ENCODE assay signal across 1 cellular context in the genomic region with DNA sequence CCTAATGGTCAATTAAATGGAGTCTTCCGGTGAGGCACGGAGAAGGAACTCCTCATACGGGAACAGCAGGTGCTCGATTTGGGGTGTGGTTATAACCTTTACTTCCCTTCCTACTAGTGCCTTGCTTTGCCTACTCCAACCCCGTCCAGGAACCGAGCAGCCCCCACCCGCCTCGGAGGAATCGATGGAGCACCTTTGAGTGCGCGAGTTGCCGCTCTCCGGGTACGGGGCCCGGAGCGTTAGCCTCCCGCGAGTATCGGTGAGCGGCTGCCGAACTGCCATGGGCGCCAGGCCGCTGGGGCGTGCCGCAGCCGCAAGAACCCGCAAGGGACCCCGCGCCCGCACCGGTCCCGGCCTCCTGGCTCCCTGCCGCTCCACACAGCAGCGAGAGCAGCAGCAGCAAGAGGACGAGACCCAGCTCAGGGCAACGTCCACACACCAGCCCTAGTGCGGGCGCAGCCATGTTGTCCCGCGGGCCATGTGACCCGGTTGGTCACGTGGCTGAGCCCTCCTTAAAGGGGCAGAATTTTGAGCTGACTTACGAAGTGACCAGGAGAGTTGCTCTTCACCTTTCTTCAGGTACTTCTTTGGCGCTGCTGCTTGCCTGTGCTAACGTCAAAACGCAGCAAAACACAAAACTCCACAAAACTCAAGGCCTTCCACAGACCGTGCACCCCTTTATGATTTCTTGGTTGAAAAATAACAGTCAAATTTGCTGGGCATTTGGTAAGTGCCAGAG.
TF ChIP-seq lines count a peak whose summit lies in the region.

A gene (minus strand): TSS at position 487 of the 739 bp plus-strand sequence. CDS start 24 bp downstream, at position 463.

TF ChIP-seq in K562, 482 proteins besides CTCF, POLR2A, EP300 and RAD21 (continued from another document and continues in another):
- TF ChIP-seq, protein P1, sequence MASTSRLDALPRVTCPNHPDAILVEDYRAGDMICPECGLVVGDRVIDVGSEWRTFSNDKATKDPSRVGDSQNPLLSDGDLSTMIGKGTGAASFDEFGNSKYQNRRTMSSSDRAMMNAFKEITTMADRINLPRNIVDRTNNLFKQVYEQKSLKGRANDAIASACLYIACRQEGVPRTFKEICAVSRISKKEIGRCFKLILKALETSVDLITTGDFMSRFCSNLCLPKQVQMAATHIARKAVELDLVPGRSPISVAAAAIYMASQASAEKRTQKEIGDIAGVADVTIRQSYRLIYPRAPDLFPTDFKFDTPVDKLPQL (IDR thresholded peaks at IDR 0.05; ENCODE audit: extremely low read depth, insufficient read length): no peak
- TF ChIP-seq ZSCAN32 (CRISPR knock-in tag; IDR thresholded peaks at IDR 0.05) (no peak), ZNF551 (CRISPR knock-in tag; IDR thresholded peaks at IDR 0.05) (no peak), ZNF232 (CRISPR knock-in tag; IDR thresholded peaks at IDR 0.05) (no peak; the same call in 1 of the 2 replicates), HDAC2 (IDR thresholded peaks at IDR 0.05) (peak; percentile 98), BCL6 (CRISPR knock-in tag; IDR thresholded peaks at IDR 0.05) (no peak), SIN3B (IDR thresholded peaks at IDR 0.05; ENCODE audit: low read depth) (peak; percentile 100), SRSF1 (IDR thresholded peaks at IDR 0.05; ENCODE audit: low read depth, low read length) (no peak), ZNF668 (CRISPR knock-in tag; IDR thresholded peaks at IDR 0.05) (no peak), ZNF184 (CRISPR knock-in tag; IDR thresholded peaks at IDR 0.05) (no peak), EP400 (IDR thresholded peaks at IDR 0.05) (peak; percentile 93), SRSF9 (IDR thresholded peaks at IDR 0.05; ENCODE audit: borderline replicate concordance, low read depth, low read length) (no peak), TAL1 (IDR thresholded peaks at IDR 0.05) (no peak), ZNF586 (CRISPR knock-in tag; conservative IDR thresholded peaks at IDR 0.05) (no peak), TAF15 (IDR thresholded peaks at IDR 0.05; ENCODE audit: low read depth, low read length) (no peak), BRCA1 (IDR thresholded peaks at IDR 0.05) (no peak), BRCA1 (CRISPR knock-in tag; IDR thresholded peaks at IDR 0.05) (0 out of 2 replicates have a peak, but pooled peaks have one; percentile 88), ETS2 (tag; IDR thresholded peaks at IDR 0.05; ENCODE audit: borderline replicate concordance, poor library complexity, severe bottlenecking) (no peak), TEAD2 (tag; IDR thresholded peaks at IDR 0.05) (no peak), NFXL1 (CRISPR knock-in tag; IDR thresholded peaks at IDR 0.05) (no peak), ZBTB8A (IDR thresholded peaks at IDR 0.05; ENCODE audit: partially characterized antibody) (no peak), ZNF121 (CRISPR knock-in tag; conservative IDR thresholded peaks at IDR 0.05) (no peak), STAT5A (IDR thresholded peaks at IDR 0.05; ENCODE audit: borderline replicate concordance, low read length) (peak; percentile 36; the same call in 1 of the 2 replicates)
- TF ChIP-seq, protein P2, sequence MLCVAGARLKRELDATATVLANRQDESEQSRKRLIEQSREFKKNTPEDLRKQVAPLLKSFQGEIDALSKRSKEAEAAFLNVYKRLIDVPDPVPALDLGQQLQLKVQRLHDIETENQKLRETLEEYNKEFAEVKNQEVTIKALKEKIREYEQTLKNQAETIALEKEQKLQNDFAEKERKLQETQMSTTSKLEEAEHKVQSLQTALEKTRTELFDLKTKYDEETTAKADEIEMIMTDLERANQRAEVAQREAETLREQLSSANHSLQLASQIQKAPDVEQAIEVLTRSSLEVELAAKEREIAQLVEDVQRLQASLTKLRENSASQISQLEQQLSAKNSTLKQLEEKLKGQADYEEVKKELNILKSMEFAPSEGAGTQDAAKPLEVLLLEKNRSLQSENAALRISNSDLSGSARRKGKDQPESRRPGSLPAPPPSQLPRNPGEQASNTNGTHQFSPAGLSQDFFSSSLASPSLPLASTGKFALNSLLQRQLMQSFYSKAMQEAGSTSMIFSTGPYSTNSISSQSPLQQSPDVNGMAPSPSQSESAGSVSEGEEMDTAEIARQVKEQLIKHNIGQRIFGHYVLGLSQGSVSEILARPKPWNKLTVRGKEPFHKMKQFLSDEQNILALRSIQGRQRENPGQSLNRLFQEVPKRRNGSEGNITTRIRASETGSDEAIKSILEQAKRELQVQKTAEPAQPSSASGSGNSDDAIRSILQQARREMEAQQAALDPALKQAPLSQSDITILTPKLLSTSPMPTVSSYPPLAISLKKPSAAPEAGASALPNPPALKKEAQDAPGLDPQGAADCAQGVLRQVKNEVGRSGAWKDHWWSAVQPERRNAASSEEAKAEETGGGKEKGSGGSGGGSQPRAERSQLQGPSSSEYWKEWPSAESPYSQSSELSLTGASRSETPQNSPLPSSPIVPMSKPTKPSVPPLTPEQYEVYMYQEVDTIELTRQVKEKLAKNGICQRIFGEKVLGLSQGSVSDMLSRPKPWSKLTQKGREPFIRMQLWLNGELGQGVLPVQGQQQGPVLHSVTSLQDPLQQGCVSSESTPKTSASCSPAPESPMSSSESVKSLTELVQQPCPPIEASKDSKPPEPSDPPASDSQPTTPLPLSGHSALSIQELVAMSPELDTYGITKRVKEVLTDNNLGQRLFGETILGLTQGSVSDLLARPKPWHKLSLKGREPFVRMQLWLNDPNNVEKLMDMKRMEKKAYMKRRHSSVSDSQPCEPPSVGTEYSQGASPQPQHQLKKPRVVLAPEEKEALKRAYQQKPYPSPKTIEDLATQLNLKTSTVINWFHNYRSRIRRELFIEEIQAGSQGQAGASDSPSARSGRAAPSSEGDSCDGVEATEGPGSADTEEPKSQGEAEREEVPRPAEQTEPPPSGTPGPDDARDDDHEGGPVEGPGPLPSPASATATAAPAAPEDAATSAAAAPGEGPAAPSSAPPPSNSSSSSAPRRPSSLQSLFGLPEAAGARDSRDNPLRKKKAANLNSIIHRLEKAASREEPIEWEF (CRISPR knock-in tag; IDR thresholded peaks at IDR 0.05): no peak
- TF ChIP-seq, protein P3, sequence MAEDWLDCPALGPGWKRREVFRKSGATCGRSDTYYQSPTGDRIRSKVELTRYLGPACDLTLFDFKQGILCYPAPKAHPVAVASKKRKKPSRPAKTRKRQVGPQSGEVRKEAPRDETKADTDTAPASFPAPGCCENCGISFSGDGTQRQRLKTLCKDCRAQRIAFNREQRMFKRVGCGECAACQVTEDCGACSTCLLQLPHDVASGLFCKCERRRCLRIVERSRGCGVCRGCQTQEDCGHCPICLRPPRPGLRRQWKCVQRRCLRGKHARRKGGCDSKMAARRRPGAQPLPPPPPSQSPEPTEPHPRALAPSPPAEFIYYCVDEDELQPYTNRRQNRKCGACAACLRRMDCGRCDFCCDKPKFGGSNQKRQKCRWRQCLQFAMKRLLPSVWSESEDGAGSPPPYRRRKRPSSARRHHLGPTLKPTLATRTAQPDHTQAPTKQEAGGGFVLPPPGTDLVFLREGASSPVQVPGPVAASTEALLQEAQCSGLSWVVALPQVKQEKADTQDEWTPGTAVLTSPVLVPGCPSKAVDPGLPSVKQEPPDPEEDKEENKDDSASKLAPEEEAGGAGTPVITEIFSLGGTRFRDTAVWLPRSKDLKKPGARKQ (CRISPR knock-in tag; IDR thresholded peaks at IDR 0.05): no peak
- TF ChIP-seq, protein P4, sequence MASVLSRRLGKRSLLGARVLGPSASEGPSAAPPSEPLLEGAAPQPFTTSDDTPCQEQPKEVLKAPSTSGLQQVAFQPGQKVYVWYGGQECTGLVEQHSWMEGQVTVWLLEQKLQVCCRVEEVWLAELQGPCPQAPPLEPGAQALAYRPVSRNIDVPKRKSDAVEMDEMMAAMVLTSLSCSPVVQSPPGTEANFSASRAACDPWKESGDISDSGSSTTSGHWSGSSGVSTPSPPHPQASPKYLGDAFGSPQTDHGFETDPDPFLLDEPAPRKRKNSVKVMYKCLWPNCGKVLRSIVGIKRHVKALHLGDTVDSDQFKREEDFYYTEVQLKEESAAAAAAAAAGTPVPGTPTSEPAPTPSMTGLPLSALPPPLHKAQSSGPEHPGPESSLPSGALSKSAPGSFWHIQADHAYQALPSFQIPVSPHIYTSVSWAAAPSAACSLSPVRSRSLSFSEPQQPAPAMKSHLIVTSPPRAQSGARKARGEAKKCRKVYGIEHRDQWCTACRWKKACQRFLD (CRISPR knock-in tag; IDR thresholded peaks at IDR 0.05): peak; percentile 92
- TF ChIP-seq, protein P5, sequence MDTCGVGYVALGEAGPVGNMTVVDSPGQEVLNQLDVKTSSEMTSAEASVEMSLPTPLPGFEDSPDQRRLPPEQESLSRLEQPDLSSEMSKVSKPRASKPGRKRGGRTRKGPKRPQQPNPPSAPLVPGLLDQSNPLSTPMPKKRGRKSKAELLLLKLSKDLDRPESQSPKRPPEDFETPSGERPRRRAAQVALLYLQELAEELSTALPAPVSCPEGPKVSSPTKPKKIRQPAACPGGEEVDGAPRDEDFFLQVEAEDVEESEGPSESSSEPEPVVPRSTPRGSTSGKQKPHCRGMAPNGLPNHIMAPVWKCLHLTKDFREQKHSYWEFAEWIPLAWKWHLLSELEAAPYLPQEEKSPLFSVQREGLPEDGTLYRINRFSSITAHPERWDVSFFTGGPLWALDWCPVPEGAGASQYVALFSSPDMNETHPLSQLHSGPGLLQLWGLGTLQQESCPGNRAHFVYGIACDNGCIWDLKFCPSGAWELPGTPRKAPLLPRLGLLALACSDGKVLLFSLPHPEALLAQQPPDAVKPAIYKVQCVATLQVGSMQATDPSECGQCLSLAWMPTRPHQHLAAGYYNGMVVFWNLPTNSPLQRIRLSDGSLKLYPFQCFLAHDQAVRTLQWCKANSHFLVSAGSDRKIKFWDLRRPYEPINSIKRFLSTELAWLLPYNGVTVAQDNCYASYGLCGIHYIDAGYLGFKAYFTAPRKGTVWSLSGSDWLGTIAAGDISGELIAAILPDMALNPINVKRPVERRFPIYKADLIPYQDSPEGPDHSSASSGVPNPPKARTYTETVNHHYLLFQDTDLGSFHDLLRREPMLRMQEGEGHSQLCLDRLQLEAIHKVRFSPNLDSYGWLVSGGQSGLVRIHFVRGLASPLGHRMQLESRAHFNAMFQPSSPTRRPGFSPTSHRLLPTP (IDR thresholded peaks at IDR 0.05; ENCODE audit: borderline replicate concordance, extremely low read depth, insufficient read length): no peak
- TF ChIP-seq, protein P6, sequence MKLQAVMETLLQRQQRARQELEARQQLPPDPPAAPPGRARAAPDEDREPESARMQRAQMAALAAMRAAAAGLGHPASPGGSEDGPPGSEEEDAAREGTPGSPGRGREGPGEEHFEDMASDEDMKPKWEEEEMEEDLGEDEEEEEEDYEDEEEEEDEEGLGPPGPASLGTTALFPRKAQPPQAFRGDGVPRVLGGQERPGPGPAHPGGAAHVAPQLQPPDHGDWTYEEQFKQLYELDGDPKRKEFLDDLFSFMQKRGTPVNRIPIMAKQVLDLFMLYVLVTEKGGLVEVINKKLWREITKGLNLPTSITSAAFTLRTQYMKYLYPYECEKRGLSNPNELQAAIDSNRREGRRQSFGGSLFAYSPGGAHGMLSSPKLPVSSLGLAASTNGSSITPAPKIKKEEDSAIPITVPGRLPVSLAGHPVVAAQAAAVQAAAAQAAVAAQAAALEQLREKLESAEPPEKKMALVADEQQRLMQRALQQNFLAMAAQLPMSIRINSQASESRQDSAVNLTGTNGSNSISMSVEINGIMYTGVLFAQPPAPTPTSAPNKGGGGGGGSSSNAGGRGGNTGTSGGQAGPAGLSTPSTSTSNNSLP (IDR thresholded peaks at IDR 0.05; ENCODE audit: borderline replicate concordance, low read depth, low read length): no peak
- TF ChIP-seq, protein P7, sequence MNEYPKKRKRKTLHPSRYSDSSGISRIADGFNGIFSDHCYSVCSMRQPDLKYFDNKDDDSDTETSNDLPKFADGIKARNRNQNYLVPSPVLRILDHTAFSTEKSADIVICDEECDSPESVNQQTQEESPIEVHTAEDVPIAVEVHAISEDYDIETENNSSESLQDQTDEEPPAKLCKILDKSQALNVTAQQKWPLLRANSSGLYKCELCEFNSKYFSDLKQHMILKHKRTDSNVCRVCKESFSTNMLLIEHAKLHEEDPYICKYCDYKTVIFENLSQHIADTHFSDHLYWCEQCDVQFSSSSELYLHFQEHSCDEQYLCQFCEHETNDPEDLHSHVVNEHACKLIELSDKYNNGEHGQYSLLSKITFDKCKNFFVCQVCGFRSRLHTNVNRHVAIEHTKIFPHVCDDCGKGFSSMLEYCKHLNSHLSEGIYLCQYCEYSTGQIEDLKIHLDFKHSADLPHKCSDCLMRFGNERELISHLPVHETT (CRISPR knock-in tag; conservative IDR thresholded peaks at IDR 0.05 in 1 of 2, IDR thresholded peaks at IDR 0.05 in 1 of 2): peak in 1 of 2 experiments; percentile 64; a peak in 2 of 4 replicates
- TF ChIP-seq, protein P8, sequence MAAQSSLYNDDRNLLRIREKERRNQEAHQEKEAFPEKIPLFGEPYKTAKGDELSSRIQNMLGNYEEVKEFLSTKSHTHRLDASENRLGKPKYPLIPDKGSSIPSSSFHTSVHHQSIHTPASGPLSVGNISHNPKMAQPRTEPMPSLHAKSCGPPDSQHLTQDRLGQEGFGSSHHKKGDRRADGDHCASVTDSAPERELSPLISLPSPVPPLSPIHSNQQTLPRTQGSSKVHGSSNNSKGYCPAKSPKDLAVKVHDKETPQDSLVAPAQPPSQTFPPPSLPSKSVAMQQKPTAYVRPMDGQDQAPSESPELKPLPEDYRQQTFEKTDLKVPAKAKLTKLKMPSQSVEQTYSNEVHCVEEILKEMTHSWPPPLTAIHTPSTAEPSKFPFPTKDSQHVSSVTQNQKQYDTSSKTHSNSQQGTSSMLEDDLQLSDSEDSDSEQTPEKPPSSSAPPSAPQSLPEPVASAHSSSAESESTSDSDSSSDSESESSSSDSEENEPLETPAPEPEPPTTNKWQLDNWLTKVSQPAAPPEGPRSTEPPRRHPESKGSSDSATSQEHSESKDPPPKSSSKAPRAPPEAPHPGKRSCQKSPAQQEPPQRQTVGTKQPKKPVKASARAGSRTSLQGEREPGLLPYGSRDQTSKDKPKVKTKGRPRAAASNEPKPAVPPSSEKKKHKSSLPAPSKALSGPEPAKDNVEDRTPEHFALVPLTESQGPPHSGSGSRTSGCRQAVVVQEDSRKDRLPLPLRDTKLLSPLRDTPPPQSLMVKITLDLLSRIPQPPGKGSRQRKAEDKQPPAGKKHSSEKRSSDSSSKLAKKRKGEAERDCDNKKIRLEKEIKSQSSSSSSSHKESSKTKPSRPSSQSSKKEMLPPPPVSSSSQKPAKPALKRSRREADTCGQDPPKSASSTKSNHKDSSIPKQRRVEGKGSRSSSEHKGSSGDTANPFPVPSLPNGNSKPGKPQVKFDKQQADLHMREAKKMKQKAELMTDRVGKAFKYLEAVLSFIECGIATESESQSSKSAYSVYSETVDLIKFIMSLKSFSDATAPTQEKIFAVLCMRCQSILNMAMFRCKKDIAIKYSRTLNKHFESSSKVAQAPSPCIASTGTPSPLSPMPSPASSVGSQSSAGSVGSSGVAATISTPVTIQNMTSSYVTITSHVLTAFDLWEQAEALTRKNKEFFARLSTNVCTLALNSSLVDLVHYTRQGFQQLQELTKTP (IDR thresholded peaks at IDR 0.05; ENCODE audit: low read depth in 1 of 2, partially characterized antibody in 2 of 2): peak in 1 of 2 experiments; percentile 92
- TF ChIP-seq, protein P9, sequence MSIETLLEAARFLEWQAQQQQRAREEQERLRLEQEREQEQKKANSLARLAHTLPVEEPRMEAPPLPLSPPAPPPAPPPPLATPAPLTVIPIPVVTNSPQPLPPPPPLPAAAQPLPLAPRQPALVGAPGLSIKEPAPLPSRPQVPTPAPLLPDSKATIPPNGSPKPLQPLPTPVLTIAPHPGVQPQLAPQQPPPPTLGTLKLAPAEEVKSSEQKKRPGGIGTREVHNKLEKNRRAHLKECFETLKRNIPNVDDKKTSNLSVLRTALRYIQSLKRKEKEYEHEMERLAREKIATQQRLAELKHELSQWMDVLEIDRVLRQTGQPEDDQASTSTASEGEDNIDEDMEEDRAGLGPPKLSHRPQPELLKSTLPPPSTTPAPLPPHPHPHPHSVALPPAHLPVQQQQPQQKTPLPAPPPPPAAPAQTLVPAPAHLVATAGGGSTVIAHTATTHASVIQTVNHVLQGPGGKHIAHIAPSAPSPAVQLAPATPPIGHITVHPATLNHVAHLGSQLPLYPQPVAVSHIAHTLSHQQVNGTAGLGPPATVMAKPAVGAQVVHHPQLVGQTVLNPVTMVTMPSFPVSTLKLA (conservative IDR thresholded peaks at IDR 0.05): peak; percentile 95 to 99
